10 cellular contexts compared by ENCODE assay signal in genomic region chr12:21775130-21775920, GRCh38. TPM values are rescaled to one million over a fixed set of nuclear protein-coding genes. Genes with fewer than 3 reads are reported as not detected.
DNase-seq lines count a peak whose midpoint lies in the region; ATAC-seq and TF ChIP-seq lines count a peak whose summit lies in the region.
"Had no signal": no experiment of that assay in that cellular context is flagged by ENCODE, and none has a peak within 500 bp of the region (broad histone marks: within the 10 kb centered on the region; RNA-seq: fewer than 3 reads in every experiment).

No MANE protein-coding gene starts in this region.

- H3K9me3 ChIP-seq in HUES48 (ENCODE audit: control insufficient read depth, insufficient read depth, low read length), result no peaks in the 10 kb centered on the region
- H3K9me3 ChIP-seq in smooth muscle cell (replicated peaks; ENCODE audit: low read depth), result no peaks in the 10 kb centered on the region

- H3K27me3 ChIP-seq in HUES48 (ENCODE audit: control insufficient read depth, insufficient read depth, low read length) (peaks cover 44% of the 10 kb centered on the region), brain microvascular endothelial cell (replicated peaks) (no peaks in the 10 kb centered on the region), smooth muscle cell (ENCODE audit: low read depth) (peaks cover 36% of the 10 kb centered on the region)

- H3K4me3 ChIP-seq in HUES48 (ENCODE audit: low read depth, low read length) (peak overlapping the region; percentile 58), brain microvascular endothelial cell (ENCODE audit: low read depth, low read length) (peak overlapping the region; percentile 63), smooth muscle cell (peak overlapping the region; percentile 61)

- ATAC-seq in left lobe of liver, result peak; percentile 9
- no peak for ATAC-seq in HG03135 (IDR thresholded peaks at IDR 0.05; ENCODE audit: unreplicated experiment)

- H3K36me3 ChIP-seq in HUES48 (ENCODE audit: control insufficient read depth, insufficient read depth, low read length) (no peaks in the 10 kb centered on the region), brain microvascular endothelial cell (replicated peaks) (no peaks in the 10 kb centered on the region), smooth muscle cell (ENCODE audit: low read depth) (no peaks in the 10 kb centered on the region)

- peaks cover 10% of the 10 kb centered on the region for H3K4me1 ChIP-seq in HUES48 (ENCODE audit: control insufficient read depth, insufficient read depth, low read length)
- peaks cover 15% of the 10 kb centered on the region for H3K4me1 ChIP-seq in smooth muscle cell (ENCODE audit: low read depth)

- intact Hi-C loops in head of caudate nucleus (cut with DNase I), result no loop called here

- H4K20me1 ChIP-seq in smooth muscle cell (ENCODE audit: low read depth), result no peaks in the 10 kb centered on the region

- TF ChIP-seq CTCF in brain microvascular endothelial cell (IDR thresholded peaks at IDR 0.05; ENCODE audit: low read depth, low read length, missing control alignments) (no peak), smooth muscle cell (IDR thresholded peaks at IDR 0.05; ENCODE audit: borderline replicate concordance, insufficient read depth, poor library complexity, severe bottlenecking) (no peak)

- H3K4me2 ChIP-seq in smooth muscle cell, result peak overlapping the region; percentile 93

- H3K9ac ChIP-seq in HUES48 (ENCODE audit: low read depth, low read length) (no peak overlapping the region), smooth muscle cell (ENCODE audit: low read depth) (no peak overlapping the region)

- no peaks in the 10 kb centered on the region for H3K79me2 ChIP-seq in smooth muscle cell (ENCODE audit: low read depth)

- in situ Hi-C loops in brain microvascular endothelial cell (cut with HindIII; ENCODE audit: low pct_ligation_motif_present, low sequenced_read_pairs), result no loop called here

- H3F3A ChIP-seq in smooth muscle cell (ENCODE audit: low read depth), result no peaks in the 10 kb centered on the region

- H3K27ac ChIP-seq in HUES48 (ENCODE audit: low read depth, low read length) (no peak overlapping the region), brain microvascular endothelial cell (no peak overlapping the region), smooth muscle cell (ENCODE audit: low read depth) (no peak overlapping the region)

- 42% methylated on average over 14 of the region's 14 CpGs for WGBS in smooth muscle cell (ENCODE audit: low lambda C conversion rate)

- DNase-seq in brain microvascular endothelial cell (no peak), left lobe of liver (ENCODE audit: low spot score) (no peak), smooth muscle cell (lab: John Stamatoyannopoulos, UW; ENCODE audit: unreplicated experiment) (no peak), head of caudate nucleus (no peak)
- no peak for DNase-seq in stimulated activated CD4-positive, alpha-beta T cell treated with anti-CD3 and anti-CD28 coated beads, Interleukin-4, amount 100 ng/mL, for 1 hour
- DNase-seq in activated effector memory CD4-positive, alpha-beta T cell treated with Interleukin-2 at 50 U/mL for 16 hours, result no peak
- DNase-seq: activated effector memory CD4-positive, alpha-beta T cell treated with anti-CD3 and anti-CD28 coated beads, Interleukin-2, amount 50 U/mL, for 16 hours; SIG-M5 had no signal

- peak overlapping the region; percentile 86 for H2AFZ ChIP-seq in smooth muscle cell (ENCODE audit: low read depth)

RNA-seq across cellular contexts. Expression of gene KCNJ8, which starts 0.8 kb away (rescaled TPM):
- total RNA-seq in left lobe of liver (26.0 TPM), smooth muscle cell (0.67 TPM in 1 of 2 replicates, not detected in the other)
- not detected in 2 replicates for polyA plus RNA-seq in smooth muscle cell

Comparison
In these comparisons a context has a peak if more than half of its experiments do, and no peak if none do; other contexts are left out.
1. RNA of gene KCNJ8, which starts 0.8 kb away (total RNA-seq): 26.0 TPM in left lobe of liver (single experiment); 0.67 TPM in smooth muscle cell; every median in the first group is over 10 times any median in the second.
2. Peak in every context shown above with its lines, with median percentiles within 50 percentile points of each other: H3K4me3 ChIP-seq.